ENCODE assay signal across 31 cellular contexts in genomic region chrX:129955682-129956081, GRCh38. TPM values are rescaled to one million over a fixed set of nuclear protein-coding genes. Genes with fewer than 3 reads are reported as not detected.
DNase-seq lines count a peak whose midpoint lies in the region; ATAC-seq and TF ChIP-seq lines count a peak whose summit lies in the region.
"Had no signal": no experiment of that assay in that cellular context is flagged by ENCODE, and none has a peak within 500 bp of the region (broad histone marks: within the 10 kb centered on the region; RNA-seq: fewer than 3 reads in every experiment).

No MANE protein-coding gene starts in this region.

- H3K36me3 Mint-ChIP-seq in T-helper 1 cell treated with Interleukin-12 subunit alpha and Interleukin-12 subunit beta and Interleukin-4 antibody, amounts not matched to agents 30 μg/mL and 1 μg/mL, for 36 hours (ENCODE audit: low read depth) = peaks cover 2% of the 10 kb centered on the region
- H3K36me3 Mint-ChIP-seq in CD8-positive, alpha-beta T cell = no peaks in the 10 kb centered on the region
- H3K36me3 Mint-ChIP-seq in activated T-helper 2 cell treated with anti-CD3 and anti-CD28 coated beads, Interferon-gamma antibody, Interleukin-2, Interleukin-4, amounts not matched to agents 10 μg/mL and 5 μg/mL and 100 μg/mL, durations not matched to agents 14 hours and 24 hours and 36 hours (ENCODE audit: low read depth) = no peaks in the 10 kb centered on the region
- peaks cover 4% of the 10 kb centered on the region for H3K36me3 Mint-ChIP-seq in nephron progenitor cell (ENCODE audit: low read depth)
- H3K36me3 Mint-ChIP-seq: stimulated activated naive B cell treated with anti-CD40 and anti-IgM and Interleukin-4, amounts not matched to agents 10 μg/mL and 1 μg/mL and 100 μg/mL, for 72 hours had no signal

- H3K4me3 ChIP-seq in CD8-positive, alpha-beta T cell (ENCODE audit: low read depth, low read length) = no peak overlapping the region
- H3K4me3 ChIP-seq: lower lobe of right lung, prostate gland had no signal

- H3K27me3 ChIP-seq in CD8-positive, alpha-beta T cell (ENCODE audit: insufficient read depth, low read length) = no peaks in the 10 kb centered on the region
- H3K27me3 ChIP-seq: neutrophil had no signal

- CTCF ChIA-PET in CD8-positive, alpha-beta T cell (lab: Charles Lee) = interaction anchor here (1.0 to 1.4 kb wide), 2 partner anchors 29 to 105 kb away, joined by 3 to 4 read pairs; no protein-coding TSS in a partner anchor

- H3K4me3 Mint-ChIP-seq in T-helper 1 cell treated with Interleukin-12 subunit alpha and Interleukin-12 subunit beta and Interleukin-4 antibody, amounts not matched to agents 30 μg/mL and 1 μg/mL, for 36 hours = peak overlapping the region; percentile 51
- peak overlapping the region; percentile 12 for H3K4me3 Mint-ChIP-seq in CD8-positive, alpha-beta T cell
- peak overlapping the region; percentile 1 for H3K4me3 Mint-ChIP-seq in activated T-helper 2 cell treated with anti-CD3 and anti-CD28 coated beads, Interferon-gamma antibody, Interleukin-2, Interleukin-4, amounts not matched to agents 10 μg/mL and 5 μg/mL and 100 μg/mL, durations not matched to agents 14 hours and 24 hours and 36 hours (ENCODE audit: low read depth)
- H3K4me3 Mint-ChIP-seq in nephron progenitor cell = peak overlapping the region; percentile 54

- intact Hi-C loops in CD8-positive, alpha-beta T cell (cut with DNase I, micrococcal nuclease) = no loop called here
- intact Hi-C loops in activated T-helper 2 cell treated with anti-CD3 and anti-CD28 coated beads, Interferon-gamma antibody, Interleukin-2, Interleukin-4, amounts not matched to agents 10 μg/mL and 5 μg/mL and 100 μg/mL, durations not matched to agents 14 hours and 24 hours and 36 hours (cut with micrococcal nuclease) = loop anchor here (2.0 kb wide), 1 partner anchor 23 kb away; no protein-coding TSS in a partner anchor

- H3K27me3 Mint-ChIP-seq in T-helper 1 cell treated with Interleukin-12 subunit alpha and Interleukin-12 subunit beta and Interleukin-4 antibody, amounts not matched to agents 30 μg/mL and 1 μg/mL, for 36 hours (ENCODE audit: low read depth) = peaks cover 4% of the 10 kb centered on the region
- H3K27me3 Mint-ChIP-seq in CD8-positive, alpha-beta T cell (ENCODE audit: low read depth) = no peaks in the 10 kb centered on the region
- H3K27me3 Mint-ChIP-seq in activated T-helper 2 cell treated with anti-CD3 and anti-CD28 coated beads, Interferon-gamma antibody, Interleukin-2, Interleukin-4, amounts not matched to agents 10 μg/mL and 5 μg/mL and 100 μg/mL, durations not matched to agents 14 hours and 24 hours and 36 hours (ENCODE audit: low read depth) = peaks cover 4% of the 10 kb centered on the region
- peaks cover 13% of the 10 kb centered on the region for H3K27me3 Mint-ChIP-seq in nephron progenitor cell (ENCODE audit: low read depth, poor library complexity)

- peaks cover 17% of the 10 kb centered on the region for H3K4me1 Mint-ChIP-seq in T-helper 1 cell treated with Interleukin-12 subunit alpha and Interleukin-12 subunit beta and Interleukin-4 antibody, amounts not matched to agents 30 μg/mL and 1 μg/mL, for 36 hours (ENCODE audit: low read depth)
- H3K4me1 Mint-ChIP-seq in CD8-positive, alpha-beta T cell (ENCODE audit: low read depth) = peaks cover 27% of the 10 kb centered on the region
- peaks cover 19% of the 10 kb centered on the region for H3K4me1 Mint-ChIP-seq in activated T-helper 2 cell treated with anti-CD3 and anti-CD28 coated beads, Interferon-gamma antibody, Interleukin-2, Interleukin-4, amounts not matched to agents 10 μg/mL and 5 μg/mL and 100 μg/mL, durations not matched to agents 14 hours and 24 hours and 36 hours (ENCODE audit: low read depth)
- peaks cover 73% of the 10 kb centered on the region for H3K4me1 Mint-ChIP-seq in nephron progenitor cell

- no peak overlapping the region for H3K27ac ChIP-seq in CD8-positive, alpha-beta T cell (ENCODE audit: low read depth, low read length)
- H3K27ac ChIP-seq: 22Rv1, foreskin keratinocyte, lower lobe of right lung, neutrophil, prostate gland, WERI-Rb-1 had no signal

- DNase-seq in T-helper 1 cell (no peak), nephron progenitor cell (no peak), cortex of kidney (lab: John Stamatoyannopoulos, UW) (no peak), NCI-H2107 treated with DMSO at 0.1 percent for 48 hours (lab: John Stamatoyannopoulos, UW; ENCODE audit: unreplicated experiment) (no peak), HK-2 (ENCODE audit: unreplicated experiment) (no peak)
- DNase-seq in CD8-positive, alpha-beta T cell = no peak
- no peak for DNase-seq in activated T-helper 2 cell treated with anti-CD3 and anti-CD28 coated beads, Interferon-gamma antibody, Interleukin-2, Interleukin-4, amounts not matched to agents 10 μg/mL and 5 μg/mL and 100 μg/mL, durations not matched to agents 14 hours and 24 hours and 36 hours (ENCODE audit: low spot score)
- DNase-seq: activated CD4-positive, alpha-beta memory T cell treated with anti-CD3 and anti-CD28 coated beads, Interleukin-2, amount 10 ng/mL, durations not matched to agents 7 days and 5 days; activated gamma-delta T cell; amygdala; CD4-positive, CD25-positive, alpha-beta regulatory T cell; DMS153; endodermal cell; foreskin keratinocyte; lower lobe of right lung; NCI-H1105; NCI-H187 treated with DMSO at 0.1 percent for 48 hours; NK-92 treated with Interleukin-12 subunit alpha and Interleukin-12 subunit beta, amount 100 ng/mL, for 24 hours; PC-3; stimulated activated CD4-positive, alpha-beta T cell treated with anti-CD3 and anti-CD28 coated beads, Interleukin-4, amount 100 ng/mL, for 24 hours; stimulated activated naive B cell treated with anti-CD40 and anti-IgM and Interleukin-4, amounts not matched to agents 10 μg/mL and 1 μg/mL and 100 μg/mL, for 72 hours; T1000; WERI-Rb-1 had no signal

- POLR2A ChIA-PET in CD8-positive, alpha-beta T cell (lab: Charles Lee) = no interaction called here

- peak overlapping the region; percentile 75 for H3K27ac Mint-ChIP-seq in T-helper 1 cell treated with Interleukin-12 subunit alpha and Interleukin-12 subunit beta and Interleukin-4 antibody, amounts not matched to agents 30 μg/mL and 1 μg/mL, for 36 hours
- no peak overlapping the region for H3K27ac Mint-ChIP-seq in CD8-positive, alpha-beta T cell
- H3K27ac Mint-ChIP-seq in activated T-helper 2 cell treated with anti-CD3 and anti-CD28 coated beads, Interferon-gamma antibody, Interleukin-2, Interleukin-4, amounts not matched to agents 10 μg/mL and 5 μg/mL and 100 μg/mL, durations not matched to agents 14 hours and 24 hours and 36 hours = no peak overlapping the region
- H3K27ac Mint-ChIP-seq in nephron progenitor cell = no peak overlapping the region
- H3K27ac Mint-ChIP-seq: activated CD4-positive, alpha-beta memory T cell treated with anti-CD3 and anti-CD28 coated beads, Interleukin-2, amount 10 ng/mL, durations not matched to agents 7 days and 5 days; endodermal cell; stimulated activated naive B cell treated with anti-CD40 and anti-IgM and Interleukin-4, amounts not matched to agents 10 μg/mL and 1 μg/mL and 100 μg/mL, for 72 hours had no signal

- ATAC-seq in CD8-positive, alpha-beta T cell = no peak
- ATAC-seq: esophagus mucosa; foreskin keratinocyte; lower lobe of right lung; PC-3; Right ventricle myocardium inferior; sciatic nerve; SK-N-SH treated with all-trans-retinoic acid at 6 μM for 48 hours; stimulated activated naive B cell treated with anti-CD40 and anti-IgM and Interleukin-4, amounts not matched to agents 10 μg/mL and 1 μg/mL and 100 μg/mL, for 72 hours had no signal

- TF ChIP-seq CTCF in CD8-positive, alpha-beta T cell (IDR thresholded peaks at IDR 0.05) = no peak
- no peak for TF ChIP-seq CTCF in nephron progenitor cell (IDR thresholded peaks at IDR 0.05)

- H3K9me3 ChIP-seq in CD8-positive, alpha-beta T cell (ENCODE audit: low read length) = no peaks in the 10 kb centered on the region
- H3K9me3 ChIP-seq: lower lobe of right lung, neutrophil, prostate gland had no signal

- H3K36me3 ChIP-seq in CD8-positive, alpha-beta T cell (ENCODE audit: insufficient read depth, low read length) = no peaks in the 10 kb centered on the region
- H3K36me3 ChIP-seq: lower lobe of right lung, neutrophil, prostate gland, WERI-Rb-1 had no signal

- no peaks in the 10 kb centered on the region for H3K9me3 Mint-ChIP-seq in T-helper 1 cell treated with Interleukin-12 subunit alpha and Interleukin-12 subunit beta and Interleukin-4 antibody, amounts not matched to agents 30 μg/mL and 1 μg/mL, for 36 hours
- H3K9me3 Mint-ChIP-seq in CD8-positive, alpha-beta T cell = no peaks in the 10 kb centered on the region
- H3K9me3 Mint-ChIP-seq in activated T-helper 2 cell treated with anti-CD3 and anti-CD28 coated beads, Interferon-gamma antibody, Interleukin-2, Interleukin-4, amounts not matched to agents 10 μg/mL and 5 μg/mL and 100 μg/mL, durations not matched to agents 14 hours and 24 hours and 36 hours = no peaks in the 10 kb centered on the region
- H3K9me3 Mint-ChIP-seq in nephron progenitor cell = peaks cover 49% of the 10 kb centered on the region
- H3K9me3 Mint-ChIP-seq: activated CD4-positive, alpha-beta memory T cell treated with anti-CD3 and anti-CD28 coated beads, Interleukin-2, amount 10 ng/mL, durations not matched to agents 7 days and 5 days; stimulated activated naive B cell treated with anti-CD40 and anti-IgM and Interleukin-4, amounts not matched to agents 10 μg/mL and 1 μg/mL and 100 μg/mL, for 72 hours had no signal

- peaks cover 16% of the 10 kb centered on the region for H3K4me1 ChIP-seq in CD8-positive, alpha-beta T cell (ENCODE audit: insufficient read depth, low read length)
- H3K4me1 ChIP-seq: foreskin keratinocyte, lower lobe of right lung, prostate gland had no signal

RNA-seq across cellular contexts. Expression of gene BCORL1, which starts 26.8 kb away (rescaled TPM):
- total RNA-seq in CD8-positive, alpha-beta T cell = 1 to 10 TPM; 2.1 to 2.4 TPM
- total RNA-seq in activated T-helper 2 cell treated with anti-CD3 and anti-CD28 coated beads, Interferon-gamma antibody, Interleukin-2, Interleukin-4, amounts not matched to agents 10 μg/mL and 5 μg/mL and 100 μg/mL, durations not matched to agents 14 hours and 24 hours and 36 hours = 14.9 and 16.2 TPM in 2 replicates

RNA-seq across cellular contexts. Expression of gene UTP14A, which starts 49.7 kb away (rescaled TPM):
- 10 to 100 TPM; 10.1 to 10.3 TPM for total RNA-seq in CD8-positive, alpha-beta T cell
- total RNA-seq in activated T-helper 2 cell treated with anti-CD3 and anti-CD28 coated beads, Interferon-gamma antibody, Interleukin-2, Interleukin-4, amounts not matched to agents 10 μg/mL and 5 μg/mL and 100 μg/mL, durations not matched to agents 14 hours and 24 hours and 36 hours = 46.6 and 49.9 TPM in 2 replicates

Comparison
In these comparisons a context has a peak if more than half of its experiments do, and no peak if none do; other contexts are left out.
1. H3K4me3 Mint-ChIP-seq: peak in every context shown above with its lines; median percentile 54 in nephron progenitor cell; 51 in T-helper 1 cell treated with Interleukin-12 subunit alpha and Interleukin-12 subunit beta and Interleukin-4 antibody, amounts not matched to agents 30 μg/mL and 1 μg/mL, for 36 hours; 12 in CD8-positive, alpha-beta T cell; 1 in activated T-helper 2 cell treated with anti-CD3 and anti-CD28 coated beads, Interferon-gamma antibody, Interleukin-2, Interleukin-4, amounts not matched to agents 10 μg/mL and 5 μg/mL and 100 μg/mL, durations not matched to agents 14 hours and 24 hours and 36 hours.